ENCODE assay signal across 8 cellular contexts in genomic region chr14:104136472-104137296, GRCh38. TPM values are rescaled to one million over a fixed set of nuclear protein-coding genes. Genes with fewer than 3 reads are reported as not detected.
DNase-seq lines count a peak whose midpoint lies in the region; ATAC-seq, FAIRE-seq and TF ChIP-seq lines count a peak whose summit lies in the region.

No MANE protein-coding gene starts in this region.

- H3K79me2 ChIP-seq in HepG2 (ENCODE audit: insufficient read depth, low read length), result no peaks in the 10 kb centered on the region
- H3K79me2 ChIP-seq in MM.1S (ENCODE audit: low read length), result no peaks in the 10 kb centered on the region

- H3K4me1 ChIP-seq in right lobe of liver (peaks cover 0 to 19% (median 0%) of the 10 kb centered on the region in 4 donors), HepG2 (ENCODE audit: insufficient read depth, low read length) (no peaks in the 10 kb centered on the region), mucosa of descending colon (ENCODE audit: low read depth) (peaks cover 47% of the 10 kb centered on the region), aorta (ENCODE audit: control insufficient read depth in 1 of 2, insufficient read depth in 2 of 2, low read length in 2 of 2) (no peaks in the 10 kb centered on the region), MM.1S (ENCODE audit: low read length) (no peaks in the 10 kb centered on the region)

- no peaks in the 10 kb centered on the region for H3F3A ChIP-seq in MM.1S (ENCODE audit: insufficient read depth, low read length)

- CTCF ChIA-PET in HepG2 (lab: Yijun Ruan, JAX; ENCODE audit: low intra/inter-chr PET ratio, low total read pairs), result interaction anchor here (0.6 to 1.4 kb wide), 5 partner anchors 42 to 503 kb away, joined by 3 to 10 read pairs (median 4); no protein-coding TSS in a partner anchor

- H3K27ac ChIP-seq in right lobe of liver (no peak overlapping the region), HepG2 (ENCODE audit: extremely low read length, insufficient read depth, low read length) (no peak overlapping the region), aorta (ENCODE audit: low read depth in 1 of 2, low read length in 2 of 2) (no peak overlapping the region), MM.1S (ENCODE audit: low read length) (no peak overlapping the region)

- H3K36me3 ChIP-seq in right lobe of liver, result no peaks in the 10 kb centered on the region
- no peaks in the 10 kb centered on the region for H3K36me3 ChIP-seq in HepG2 (replicated peaks in 1 of 2; ENCODE audit: control insufficient read depth in 1 of 2, insufficient read depth in 2 of 2, low read length in 2 of 2)
- no peaks in the 10 kb centered on the region for H3K36me3 ChIP-seq in bronchial epithelial cell (ENCODE audit: control insufficient read depth, insufficient read depth, low read length)
- no peaks in the 10 kb centered on the region for H3K36me3 ChIP-seq in mucosa of descending colon (ENCODE audit: low read depth)
- H3K36me3 ChIP-seq in aorta (ENCODE audit: control insufficient read depth in 1 of 2, insufficient read depth in 2 of 2, low read length in 1 of 2), result no peaks in the 10 kb centered on the region
- H3K36me3 ChIP-seq in MM.1S (replicated peaks; ENCODE audit: insufficient read depth, low read length), result no peaks in the 10 kb centered on the region

- no TSS peak for BruUV-seq in HepG2 (replicated peaks; lab: Mats Ljungman, UMichigan)

- H3K9ac ChIP-seq in HepG2 (ENCODE audit: insufficient read depth, low read depth, low read length) (no peak overlapping the region), MM.1S (ENCODE audit: low read length) (no peak overlapping the region)

- POLR2A ChIA-PET in HepG2 (lab: Yijun Ruan, JAX), result no interaction called here

- no peak for TF ChIP-seq CTCF in right lobe of liver (IDR thresholded peaks at IDR 0.05)
- no peak for TF ChIP-seq CTCF in HepG2 (CRISPR knock-in tag; IDR thresholded peaks at IDR 0.05)
- TF ChIP-seq CTCF in bronchial epithelial cell (IDR thresholded peaks at IDR 0.05; ENCODE audit: insufficient read depth, low read length, severe bottlenecking), result no peak
- no peak for TF ChIP-seq CTCF in mucosa of descending colon (IDR thresholded peaks at IDR 0.05)
- no peak for TF ChIP-seq CTCF in MM.1S (IDR thresholded peaks at IDR 0.05; ENCODE audit: low read length)

- H3K27me3 ChIP-seq in right lobe of liver, result peaks cover 0 to 31% of the 10 kb centered on the region in 2 donors
- H3K27me3 ChIP-seq in HepG2 (ENCODE audit: control insufficient read depth in 1 of 2, insufficient read depth in 2 of 2, low read length in 2 of 2), result peaks cover 8 to 49% of the 10 kb centered on the region in 2 experiments; a peak in 4 of 5 replicates
- peaks cover 33% of the 10 kb centered on the region for H3K27me3 ChIP-seq in bronchial epithelial cell (ENCODE audit: control insufficient read depth, insufficient read depth, low read length)
- H3K27me3 ChIP-seq in aorta (ENCODE audit: control insufficient read depth in 1 of 2, insufficient read depth in 2 of 2, low read length in 1 of 2), result no peaks in the 10 kb centered on the region
- H3K27me3 ChIP-seq in MM.1S (replicated peaks; ENCODE audit: insufficient read depth, low read length), result peaks cover 10% of the 10 kb centered on the region

- H3K4me3 ChIP-seq in right lobe of liver (no peak overlapping the region), HepG2 (replicated peaks in 1 of 3; ENCODE audit: insufficient read depth in 1 of 3, low read depth in 2 of 3, low read length in 3 of 3) (no peak overlapping the region), bronchial epithelial cell (ENCODE audit: low read depth, low read length) (peak overlapping the region; percentile 14), mucosa of descending colon (no peak overlapping the region), aorta (ENCODE audit: low read length in 2 of 2) (no peak overlapping the region), MM.1S (ENCODE audit: low read length) (no peak overlapping the region)

- H3K9me2 ChIP-seq in MM.1S (replicated peaks; ENCODE audit: insufficient read depth, low read length), result no peaks in the 10 kb centered on the region

- TF ChIP-seq EP300 in HepG2 (IDR thresholded peaks at IDR 0.05; ENCODE audit: low read depth in 2 of 2, low read length in 2 of 2), result no peak
- no peak for TF ChIP-seq EP300 in HepG2 (CRISPR knock-in tag; IDR thresholded peaks at IDR 0.05; ENCODE audit: borderline replicate concordance)

- in situ Hi-C loops in HepG2 (cut with HindIII; ENCODE audit: extremely low pct_ligation_motif_present, low pct_unique_long_range_greater_than_20kb), result loop anchor here (5.0 kb wide), 2 partner anchors 426 to 506 kb away; no protein-coding TSS in a partner anchor

- no peaks in the 10 kb centered on the region for H3K9me3 ChIP-seq in right lobe of liver
- no peaks in the 10 kb centered on the region for H3K9me3 ChIP-seq in HepG2 (ENCODE audit: low read length)
- no peaks in the 10 kb centered on the region for H3K9me3 ChIP-seq in mucosa of descending colon
- no peaks in the 10 kb centered on the region for H3K9me3 ChIP-seq in aorta (ENCODE audit: control insufficient read depth, low read length)
- no peaks in the 10 kb centered on the region for H3K9me3 ChIP-seq in MM.1S (replicated peaks; ENCODE audit: insufficient read depth, low read length)

- no peak for TF ChIP-seq POLR2A in right lobe of liver (IDR thresholded peaks at IDR 0.05)
- TF ChIP-seq POLR2A in HepG2 (IDR thresholded peaks at IDR 0.05; ENCODE audit: insufficient read depth in 1 of 2, low read depth in 2 of 2, low read length in 2 of 2), result no peak
- no peak for TF ChIP-seq POLR2A in GM12892 (IDR thresholded peaks at IDR 0.05; ENCODE audit: low read depth, low read length)

- FAIRE-seq in HepG2 (lab: Jason Lieb, UNC) (no peak), bronchial epithelial cell (lab: Jason Lieb, UNC) (no peak), GM12892 (lab: Jason Lieb, UNC) (no peak)

- intact Hi-C loops in right lobe of liver (cut with DNase I), result loop anchor here (2.0 to 10.0 kb wide), 3 partner anchors 421 to 508 kb away; no protein-coding TSS in a partner anchor
- intact Hi-C loops in HepG2 (cut with micrococcal nuclease; ENCODE audit: unreplicated experiment), result loop anchor here (1.0 kb wide), 1 partner anchor 428 kb away; no protein-coding TSS in a partner anchor
- intact Hi-C loops in mucosa of descending colon (cut with DNase I, micrococcal nuclease), result loop anchor here (5.0 to 10.0 kb wide), 3 partner anchors 426 to 508 kb away; no protein-coding TSS in a partner anchor
- intact Hi-C loops in aorta (cut with DNase I), result loop anchor here (2.0 to 5.0 kb wide), 3 partner anchors 426 to 502 kb away; no protein-coding TSS in a partner anchor

- no peak overlapping the region for H2AFZ ChIP-seq in HepG2 (ENCODE audit: low read length)
- H2AFZ ChIP-seq in MM.1S (ENCODE audit: low read length), result no peak overlapping the region

- 2% methylated on average over 17 of the region's 77 CpGs for WGBS in right lobe of liver (ENCODE audit: insufficient coverage, low coverage, low lambda C conversion rate, missing lambda C conversion rate)
- 0% methylated on average over 1 of the region's 77 CpGs for WGBS in HepG2 (ENCODE audit: low lambda C conversion rate)
- WGBS in aorta, 2 donors, result 2 to 3% methylated on average over 64 to 77 of the region's 77 CpGs

- H3K4me2 ChIP-seq in HepG2 (ENCODE audit: low read depth, low read length) (no peak overlapping the region), MM.1S (ENCODE audit: low read depth, low read length) (no peak overlapping the region)

- DNase-seq in right lobe of liver (peak; percentile 23 to 56 (median 35)), HepG2 (ENCODE audit: low spot score) (no peak), bronchial epithelial cell (ENCODE audit: low read depth) (no peak), mucosa of descending colon (peak in 2 of 3 donors; percentile 30 to 37), aorta (peak; percentile 34 to 68), MM.1S (no peak), GM12892 (ENCODE audit: insufficient read length) (no peak)
- DNase-seq in effector CD4-positive, alpha-beta T cell, result no peak

- no peak for ATAC-seq in right lobe of liver
- ATAC-seq in HepG2, result no peak
- ATAC-seq in mucosa of descending colon, result no peak
- ATAC-seq in aorta (ENCODE audit: low FRiP score), result no peak

- TF ChIP-seq RAD21 in HepG2 (CRISPR knock-in tag; IDR thresholded peaks at IDR 0.05), result no peak

- H4K20me1 ChIP-seq in HepG2 (ENCODE audit: insufficient read depth, low read length), result 0 out of 2 replicates have a peak, but pooled peaks cover 2% of the 10 kb centered on the region
- H4K20me1 ChIP-seq in MM.1S (ENCODE audit: insufficient read depth, low read length), result no peaks in the 10 kb centered on the region

RNA-seq across cellular contexts. Expression of gene KIF26A, which starts 1.7 kb away (rescaled TPM):
- total RNA-seq in right lobe of liver, result 1 to 10 TPM in 4 of 6 experiments, under 1 TPM in 2; 0.79 to 1.5 (median 1.1) TPM
- total RNA-seq in HepG2 (2016; rRNA removed; fragmentation: Illumina TruSeq; extraction: Trizol), result not detected in 2 replicates
- total RNA-seq in HepG2 (2016; cell fraction: cytosol; rRNA removed; fragmentation: Illumina TruSeq; extraction: Trizol; ENCODE audit: low read depth), result not detected in 2 replicates
- total RNA-seq in HepG2 (2016; cell fraction: insoluble cytoplasmic fraction; rRNA removed; fragmentation: Illumina TruSeq; extraction: Trizol), result not detected in 2 replicates
- total RNA-seq in HepG2 (2016; cell fraction: membrane; rRNA removed; fragmentation: Illumina TruSeq; extraction: Trizol), result not detected in 2 replicates
- not detected in 2 replicates for total RNA-seq in HepG2 (2016; cell fraction: nucleus; rRNA removed; fragmentation: Illumina TruSeq; extraction: Trizol)
- not detected in 2 replicates for polyA plus RNA-seq in HepG2 (2011; rRNA removed)
- polyA plus RNA-seq in HepG2 (2011; cell fraction: cytosol; rRNA removed), result not detected in 2 replicates
- polyA plus RNA-seq in HepG2 (2011; cell fraction: nucleus; rRNA removed), result not detected in 2 replicates
- polyA plus RNA-seq in HepG2 (2012), result not detected in 2 replicates
- not detected in 2 replicates for polyA plus RNA-seq in HepG2 (2016; cell fraction: cytosol; fragmentation: Illumina TruSeq; extraction: Trizol; ENCODE audit: low read depth)
- not detected in 2 replicates for polyA plus RNA-seq in HepG2 (2016; cell fraction: insoluble cytoplasmic fraction; fragmentation: Illumina TruSeq; extraction: Trizol; ENCODE audit: low read depth)
- not detected in 2 replicates for polyA plus RNA-seq in HepG2 (2016; cell fraction: membrane; fragmentation: Illumina TruSeq; extraction: Trizol; ENCODE audit: low read depth)
- polyA plus RNA-seq in HepG2 (2016; cell fraction: nucleus; fragmentation: Illumina TruSeq; extraction: Trizol; ENCODE audit: insufficient read depth, low read depth), result not detected in 2 replicates
- polyA minus RNA-seq in HepG2 (2011; rRNA and poly(A)+ RNA removed; ENCODE audit: low replicate concordance), result 0.02 and 12.4 TPM in 2 replicates
- 0.18 and 0.30 TPM in 2 replicates for polyA minus RNA-seq in HepG2 (2011; cell fraction: cytosol; rRNA and poly(A)+ RNA removed)
- 0.13 TPM in 1 of 2 replicates, not detected in the other for polyA minus RNA-seq in HepG2 (2011; cell fraction: nucleus; rRNA and poly(A)+ RNA removed)
- total RNA-seq in bronchial epithelial cell, result 0.26 and 1.0 TPM in 2 replicates
- total RNA-seq in mucosa of descending colon, result 1 to 10 TPM; 3.8 to 7.7 (median 6.5) TPM
- 1 to 10 TPM; 4.6 to 8.3 TPM for total RNA-seq in aorta
- 1 to 10 TPM in 1 of 2 donors, under 1 TPM in 1; 0.13 to 1.9 TPM for polyA plus RNA-seq in aorta
- polyA plus RNA-seq in GM12892 (2012; ENCODE audit: missing spikeins), result not detected

RNA-seq across cellular contexts. Expression of gene ASPG, which starts 51.2 kb away (rescaled TPM):
- 100 to 1,000 TPM in 3 of 6 experiments, 10 to 100 TPM in 3; 37.3 to 232 (median 110) TPM for total RNA-seq in right lobe of liver
- not detected in 2 replicates for total RNA-seq in HepG2 (2016; rRNA removed; fragmentation: Illumina TruSeq; extraction: Trizol)
- not detected in 2 replicates for total RNA-seq in HepG2 (2016; cell fraction: cytosol; rRNA removed; fragmentation: Illumina TruSeq; extraction: Trizol; ENCODE audit: low read depth)
- total RNA-seq in HepG2 (2016; cell fraction: insoluble cytoplasmic fraction; rRNA removed; fragmentation: Illumina TruSeq; extraction: Trizol), result not detected in 2 replicates
- total RNA-seq in HepG2 (2016; cell fraction: membrane; rRNA removed; fragmentation: Illumina TruSeq; extraction: Trizol), result not detected in 2 replicates
- total RNA-seq in HepG2 (2016; cell fraction: nucleus; rRNA removed; fragmentation: Illumina TruSeq; extraction: Trizol), result not detected in 2 replicates
- polyA plus RNA-seq in HepG2 (2011; rRNA removed), result not detected in 2 replicates
- not detected in 2 replicates for polyA plus RNA-seq in HepG2 (2011; cell fraction: cytosol; rRNA removed)
- polyA plus RNA-seq in HepG2 (2011; cell fraction: nucleus; rRNA removed), result not detected in 2 replicates
- not detected in 2 replicates for polyA plus RNA-seq in HepG2 (2012)
- polyA plus RNA-seq in HepG2 (2016; cell fraction: cytosol; fragmentation: Illumina TruSeq; extraction: Trizol; ENCODE audit: low read depth), result not detected in 2 replicates
- not detected in 2 replicates for polyA plus RNA-seq in HepG2 (2016; cell fraction: insoluble cytoplasmic fraction; fragmentation: Illumina TruSeq; extraction: Trizol; ENCODE audit: low read depth)
- not detected in 2 replicates for polyA plus RNA-seq in HepG2 (2016; cell fraction: membrane; fragmentation: Illumina TruSeq; extraction: Trizol; ENCODE audit: low read depth)
- not detected in 2 replicates for polyA plus RNA-seq in HepG2 (2016; cell fraction: nucleus; fragmentation: Illumina TruSeq; extraction: Trizol; ENCODE audit: insufficient read depth, low read depth)
- 0.37 TPM in 1 of 2 replicates, not detected in the other for polyA minus RNA-seq in HepG2 (2011; rRNA and poly(A)+ RNA removed; ENCODE audit: low replicate concordance)
- not detected in 2 replicates for polyA minus RNA-seq in HepG2 (2011; cell fraction: cytosol; rRNA and poly(A)+ RNA removed)
- not detected in 2 replicates for polyA minus RNA-seq in HepG2 (2011; cell fraction: nucleus; rRNA and poly(A)+ RNA removed)
- 0.53 and 6.9 TPM in 2 replicates for total RNA-seq in bronchial epithelial cell
- 10 to 100 TPM in 2 of 3 donors, 1 to 10 TPM in 1; 2.1 to 15.0 (median 14.2) TPM for total RNA-seq in mucosa of descending colon
- total RNA-seq in aorta, result 1 to 10 TPM in 1 of 2 donors, under 1 TPM in 1; 0.13 to 2.2 TPM
- polyA plus RNA-seq in aorta, result 1 to 10 TPM in 1 of 2 donors, under 1 TPM in 1; 0.20 to 1.6 TPM
- polyA plus RNA-seq in GM12892 (2012; ENCODE audit: missing spikeins), result not detected

Comparison
In these comparisons a context has a peak if more than half of its experiments do, and no peak if none do; other contexts are left out.
1. DNase-seq: peak in right lobe of liver (3 of 3), mucosa of descending colon (2 of 3) and aorta (2 of 2); none in HepG2 (single experiment), bronchial epithelial cell (single experiment), MM.1S (single experiment), effector CD4-positive, alpha-beta T cell (single experiment) and GM12892 (single experiment).